Comparison of ENCODE assay signal across 16 cellular contexts in genomic region chr6:115545410-115545986, GRCh38.
A peak's percentile ranks its signal among the peaks of the same experiment; 100 is the strongest.
DNase-seq lines count a peak whose midpoint lies in the region; ATAC-seq, FAIRE-seq and TF ChIP-seq lines count a peak whose summit lies in the region.
"Had no signal": no experiment of that assay in that cellular context is flagged by ENCODE, and none has a peak within 500 bp of the region (broad histone marks: within the 10 kb centered on the region; RNA-seq: fewer than 3 reads in every experiment).

No MANE protein-coding gene starts in this region.

- H3K9me3 ChIP-seq in left lung: peaks cover 0 to 9% of the 10 kb centered on the region in 2 donors
- H3K9me3 ChIP-seq: ascending aorta, uterus had no signal

- no peak for FAIRE-seq in HTR-8/SVneo (lab: Jason Lieb, UNC)

- no peak overlapping the region for H3K4me3 Mint-ChIP-seq in activated naive CD4-positive, alpha-beta T cell treated with anti-CD3 and anti-CD28 coated beads, Interleukin-2, amount 10 ng/mL, durations not matched to agents 7 days and 5 days
- H3K4me3 Mint-ChIP-seq: effector memory CD8-positive, alpha-beta T cell; naive B cell had no signal

- H3K27me3 Mint-ChIP-seq in activated naive CD4-positive, alpha-beta T cell treated with anti-CD3 and anti-CD28 coated beads, Interleukin-2, amount 10 ng/mL, durations not matched to agents 7 days and 5 days: no peaks in the 10 kb centered on the region
- H3K27me3 Mint-ChIP-seq: effector memory CD8-positive, alpha-beta T cell; naive B cell had no signal

- no peak overlapping the region for H3K27ac Mint-ChIP-seq in activated naive CD4-positive, alpha-beta T cell treated with anti-CD3 and anti-CD28 coated beads, Interleukin-2, amount 10 ng/mL, durations not matched to agents 7 days and 5 days
- H3K27ac Mint-ChIP-seq: effector memory CD8-positive, alpha-beta T cell; naive B cell had no signal

- H3K4me3 ChIP-seq in coronary artery: peak overlapping the region; percentile 50
- no peak overlapping the region for H3K4me3 ChIP-seq in left lung
- H3K4me3 ChIP-seq: uterus had no signal

- intact Hi-C loops in left lung (cut with DNase I): no loop called here

- H3K36me3 ChIP-seq in left lung: no peaks in the 10 kb centered on the region
- H3K36me3 ChIP-seq: ascending aorta, uterus had no signal

- H3K4me1 ChIP-seq in left lung: no peaks in the 10 kb centered on the region
- H3K4me1 ChIP-seq: ascending aorta, uterus had no signal

- H3K4me1 Mint-ChIP-seq in activated naive CD4-positive, alpha-beta T cell treated with anti-CD3 and anti-CD28 coated beads, Interleukin-2, amount 10 ng/mL, durations not matched to agents 7 days and 5 days: no peaks in the 10 kb centered on the region
- H3K4me1 Mint-ChIP-seq: naive B cell had no signal

- peaks cover 18% of the 10 kb centered on the region for H3K9me3 Mint-ChIP-seq in activated naive CD4-positive, alpha-beta T cell treated with anti-CD3 and anti-CD28 coated beads, Interleukin-2, amount 10 ng/mL, durations not matched to agents 7 days and 5 days

- ATAC-seq in left lung: peak; percentile 35
- ATAC-seq: effector memory CD8-positive, alpha-beta T cell had no signal

- H3K27me3 ChIP-seq in left lung: no peaks in the 10 kb centered on the region
- H3K27me3 ChIP-seq: ascending aorta, uterus had no signal

- H3K27ac ChIP-seq in coronary artery (no peak overlapping the region), left lung (no peak overlapping the region)
- H3K27ac ChIP-seq: ascending aorta, uterus had no signal

- DNase-seq in AG20443 (ENCODE audit: low spot score): peak; percentile 22
- DNase-seq in HTR-8/SVneo (ENCODE audit: insufficient read length, low spot score): peak; percentile 7
- DNase-seq in coronary artery (ENCODE audit: low spot score): no peak
- peak in 1 of 2 donors; percentile 34 for DNase-seq in left lung
- DNase-seq in GM10266 (ENCODE audit: extremely low spot score): no peak
- no peak for DNase-seq in NCI-H1694 (lab: John Stamatoyannopoulos, UW)
- no peak for DNase-seq in KG1 (lab: John Stamatoyannopoulos, UW)
- DNase-seq in activated naive CD4-positive, alpha-beta T cell treated with anti-CD3 and anti-CD28 coated beads, Interleukin-2, amount 10 ng/mL, durations not matched to agents 7 days and 5 days: no peak
- DNase-seq: activated T-cell treated with anti-CD3 and anti-CD28 coated beads, Interleukin-2, amount 50 U/mL, for 1 hour; effector memory CD8-positive, alpha-beta T cell; GDM1; hippocampal formation; naive B cell; NCI-H1930 had no signal

- CTCF ChIA-PET in activated naive CD4-positive, alpha-beta T cell treated with anti-CD3 and anti-CD28 coated beads, Interleukin-2, amount 10 ng/mL, durations not matched to agents 7 days and 5 days (lab: Charles Lee): no interaction called here

- TF ChIP-seq CTCF in coronary artery (IDR thresholded peaks at IDR 0.05) (no peak), left lung (IDR thresholded peaks at IDR 0.05) (no peak), GM10266 (IDR thresholded peaks at IDR 0.05; ENCODE audit: control insufficient read depth, insufficient read depth, low read depth, missing control alignments) (no peak)

- H3K36me3 Mint-ChIP-seq in activated naive CD4-positive, alpha-beta T cell treated with anti-CD3 and anti-CD28 coated beads, Interleukin-2, amount 10 ng/mL, durations not matched to agents 7 days and 5 days: no peaks in the 10 kb centered on the region
- H3K36me3 Mint-ChIP-seq: naive B cell had no signal

Comparison
In these comparisons a context has a peak if more than half of its experiments do, and no peak if none do; other contexts are left out.
1. DNase-seq: peak in AG20443 (single experiment) and HTR-8/SVneo (single experiment); none in coronary artery (single experiment), GM10266 (single experiment), NCI-H1694 (single experiment), KG1 (single experiment) and activated naive CD4-positive, alpha-beta T cell treated with anti-CD3 and anti-CD28 coated beads, Interleukin-2, amount 10 ng/mL, durations not matched to agents 7 days and 5 days (single experiment).